1 cellular context compared by ENCODE assay signal in genomic region chr7:26618898-26619297, GRCh38.
A peak's percentile ranks its signal among the peaks of the same experiment; 100 is the strongest.
TF ChIP-seq lines count a peak whose summit lies in the region.

No MANE protein-coding gene starts in this region.

TF ChIP-seq in K562, 482 proteins besides CTCF, POLR2A, EP300 and RAD21 (continued from another document and continues in another):
- TF ChIP-seq MLLT1 (IDR thresholded peaks at IDR 0.05): no peak
- TF ChIP-seq C11orf30 (IDR thresholded peaks at IDR 0.05; ENCODE audit: low read depth): 0 out of 2 replicates have a peak, but pooled peaks have one; percentile 43
- no peak for TF ChIP-seq GATAD2A (IDR thresholded peaks at IDR 0.05)
- no peak for TF ChIP-seq CBX1 (IDR thresholded peaks at IDR 0.05; ENCODE audit: low read depth)
- no peak for TF ChIP-seq SRSF9 (IDR thresholded peaks at IDR 0.05; ENCODE audit: borderline replicate concordance, low read depth, low read length)
- TF ChIP-seq U2AF1 (optimal IDR thresholded peaks at IDR 0.05; ENCODE audit: low read depth, low read length): no peak
- TF ChIP-seq NR3C1 (CRISPR knock-in tag; IDR thresholded peaks at IDR 0.05): no peak
- no peak for TF ChIP-seq CHAMP1 (IDR thresholded peaks at IDR 0.05)
- no peak for TF ChIP-seq MXD1 (CRISPR knock-in tag; IDR thresholded peaks at IDR 0.05; ENCODE audit: borderline replicate concordance, poor library complexity, severe bottlenecking)
- TF ChIP-seq ZNF445 (CRISPR knock-in tag; IDR thresholded peaks at IDR 0.05; ENCODE audit: low read depth): no peak
- no peak for TF ChIP-seq AFF1 (IDR thresholded peaks at IDR 0.05; ENCODE audit: low read depth in 1 of 2, partially characterized antibody in 2 of 2)
- no peak for TF ChIP-seq ZNF253 (CRISPR knock-in tag; conservative IDR thresholded peaks at IDR 0.05)
- TF ChIP-seq KHSRP (IDR thresholded peaks at IDR 0.05): no peak
- TF ChIP-seq ZSCAN29 (IDR thresholded peaks at IDR 0.05): no peak
- TF ChIP-seq PHB (CRISPR knock-in tag; IDR thresholded peaks at IDR 0.05): no peak
- no peak for TF ChIP-seq FOXO4 (CRISPR knock-in tag; IDR thresholded peaks at IDR 0.05)
- TF ChIP-seq TARDBP (IDR thresholded peaks at IDR 0.05): no peak
- no peak for TF ChIP-seq FOXJ2 (tag; IDR thresholded peaks at IDR 0.05)
- no peak for TF ChIP-seq HNRNPK (IDR thresholded peaks at IDR 0.05; ENCODE audit: low read depth, low read length, poor library complexity, severe bottlenecking)
- TF ChIP-seq HLTF (IDR thresholded peaks at IDR 0.05): no peak
- TF ChIP-seq NCOA4 (IDR thresholded peaks at IDR 0.05; ENCODE audit: partially characterized antibody): no peak
- TF ChIP-seq ZNF589 (CRISPR knock-in tag; IDR thresholded peaks at IDR 0.05; ENCODE audit: low read depth): no peak
- no peak for TF ChIP-seq FOSL1 (tag; conservative IDR thresholded peaks at IDR 0.05)
- TF ChIP-seq RB1 (IDR thresholded peaks at IDR 0.05; ENCODE audit: low read depth): no peak
- TF ChIP-seq YBX1 (IDR thresholded peaks at IDR 0.05): no peak
- TF ChIP-seq YY1 (IDR thresholded peaks at IDR 0.05; ENCODE audit: borderline replicate concordance in 1 of 3, control insufficient read depth in 1 of 3, extremely low read depth in 1 of 3, insufficient read depth in 3 of 3, insufficient read length in 1 of 3, insufficient replicate concordance in 2 of 3, low read depth in 1 of 3, low read length in 2 of 3): peak in 1 of 3 experiments; percentile 22
- no peak for TF ChIP-seq RFX7 (CRISPR knock-in tag; IDR thresholded peaks at IDR 0.05)
- no peak for TF ChIP-seq CHD2 (IDR thresholded peaks at IDR 0.05; ENCODE audit: low read depth, low read length)
- no peak for TF ChIP-seq KDM4B (IDR thresholded peaks at IDR 0.05; ENCODE audit: borderline replicate concordance in 2 of 2, low read depth in 1 of 2)
- peak; percentile 13 for TF ChIP-seq TBP (optimal IDR thresholded peaks at IDR 0.05; ENCODE audit: low read depth, low read length)
- TF ChIP-seq ZNF717 (CRISPR knock-in tag; IDR thresholded peaks at IDR 0.05): no peak
- no peak for TF ChIP-seq RBBP5 (IDR thresholded peaks at IDR 0.05; ENCODE audit: borderline replicate concordance, insufficient read depth, low read length, poor library complexity, severe bottlenecking)
- no peak for TF ChIP-seq ZC3H4 (CRISPR knock-in tag; IDR thresholded peaks at IDR 0.05; ENCODE audit: borderline replicate concordance)
- no peak for TF ChIP-seq ZNF551 (CRISPR knock-in tag; IDR thresholded peaks at IDR 0.05)
- no peak for TF ChIP-seq SMARCA5 (IDR thresholded peaks at IDR 0.05)
- TF ChIP-seq CBFA2T3 (IDR thresholded peaks at IDR 0.05): peak; percentile 59
- no peak for TF ChIP-seq ATF3 (IDR thresholded peaks at IDR 0.05)
- TF ChIP-seq ATF3 (CRISPR knock-in tag; conservative IDR thresholded peaks at IDR 0.05): no peak
- no peak for TF ChIP-seq NEUROD1 (IDR thresholded peaks at IDR 0.05; ENCODE audit: borderline replicate concordance, low read depth, low read length, partially characterized antibody)
- TF ChIP-seq NFIX (CRISPR knock-in tag; IDR thresholded peaks at IDR 0.05; ENCODE audit: low read depth): no peak
- no peak for TF ChIP-seq MAFF (IDR thresholded peaks at IDR 0.05; ENCODE audit: low read length)
- peak; percentile 36; the same call in 1 of the 2 replicates for TF ChIP-seq L3MBTL2 (IDR thresholded peaks at IDR 0.05)
- TF ChIP-seq ETV5 (CRISPR knock-in tag; IDR thresholded peaks at IDR 0.05; ENCODE audit: low read depth): no peak
- TF ChIP-seq ZC3H8 (IDR thresholded peaks at IDR 0.05): no peak
- TF ChIP-seq XRCC5 (IDR thresholded peaks at IDR 0.05; ENCODE audit: low read depth, low read length): no peak
- TF ChIP-seq ZNF584 (CRISPR knock-in tag; IDR thresholded peaks at IDR 0.05; ENCODE audit: low read depth): no peak
- peak; percentile 21 for TF ChIP-seq MEIS2 (IDR thresholded peaks at IDR 0.05; ENCODE audit: partially characterized antibody)
- no peak for TF ChIP-seq LCOR (CRISPR knock-in tag; IDR thresholded peaks at IDR 0.05)
- TF ChIP-seq TFAP4 (CRISPR knock-in tag; IDR thresholded peaks at IDR 0.05; ENCODE audit: borderline replicate concordance): no peak
- no peak for TF ChIP-seq HINFP (tag; conservative IDR thresholded peaks at IDR 0.05; ENCODE audit: low read depth)
- no peak for TF ChIP-seq HMGN3 (IDR thresholded peaks at IDR 0.05; ENCODE audit: borderline replicate concordance, extremely low read depth, insufficient read length, low read depth, low read length)
- TF ChIP-seq ZNF384 (IDR thresholded peaks at IDR 0.05; ENCODE audit: low read depth, low read length): peak; percentile 73
- no peak for TF ChIP-seq ARID3A (IDR thresholded peaks at IDR 0.05; ENCODE audit: borderline replicate concordance, low read depth, low read length)
- TF ChIP-seq ZNF780A (CRISPR knock-in tag; IDR thresholded peaks at IDR 0.05): no peak
- peak; percentile 41; the same call in 1 of the 2 replicates for TF ChIP-seq TAL1 (IDR thresholded peaks at IDR 0.05)
- no peak for TF ChIP-seq CREB1 (IDR thresholded peaks at IDR 0.05)
- no peak for TF ChIP-seq CREB1 (CRISPR knock-in tag; IDR thresholded peaks at IDR 0.05)
